Comparison of ENCODE assay signal across 8 cellular contexts in the genomic region with DNA sequence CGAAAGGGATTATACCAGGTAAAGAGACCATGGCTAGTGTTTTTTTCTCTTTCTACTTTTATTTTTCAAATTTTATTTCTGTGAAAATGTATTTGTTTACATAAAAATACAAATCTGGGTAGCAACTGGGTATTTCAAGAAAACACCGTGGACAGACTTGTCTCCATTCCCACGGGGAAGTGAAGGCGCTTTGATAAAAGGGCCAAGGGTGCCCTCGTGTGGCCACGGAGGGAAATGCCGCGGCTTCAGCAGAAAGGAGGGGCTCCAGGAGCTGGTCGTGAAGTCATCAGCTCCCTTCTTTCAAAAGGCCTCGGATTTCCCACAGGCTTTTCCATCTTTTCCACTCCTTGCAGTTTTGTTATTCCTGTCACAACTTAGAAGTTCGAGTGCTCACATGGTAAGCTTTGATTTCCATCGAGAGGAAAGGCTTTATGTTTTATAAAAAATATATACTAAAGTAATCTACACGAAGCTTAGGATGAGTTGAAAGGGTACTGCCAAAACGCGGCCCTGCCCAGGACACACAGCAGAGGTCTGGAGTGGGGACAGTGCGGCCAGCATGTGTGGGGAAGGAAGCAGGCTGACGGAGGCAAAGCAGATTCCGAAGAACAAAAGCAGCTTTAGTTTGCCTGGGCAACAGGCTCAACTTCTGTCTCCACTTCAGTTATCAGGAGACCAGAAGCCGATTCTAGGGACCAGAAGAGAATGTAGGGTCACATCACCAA. TPM values are rescaled to one million over a fixed set of nuclear protein-coding genes. Genes with fewer than 3 reads are reported as not detected.
A peak's percentile ranks its signal among the peaks of the same experiment; 100 is the strongest.
DNase-seq lines count a peak whose midpoint lies in the region; ATAC-seq and TF ChIP-seq lines count a peak whose summit lies in the region.

No MANE protein-coding gene starts in this region.

- H3K9me3 Mint-ChIP-seq in activated CD4-positive, alpha-beta memory T cell treated with anti-CD3 and anti-CD28 coated beads, Interleukin-2, amount 10 ng/mL, durations not matched to agents 7 days and 5 days: no peaks in the 10 kb centered on the region

- in situ Hi-C loops in HAP-1 (cut with MboI; ENCODE audit: low sequenced_read_pairs): no loop called here

- CTCF ChIA-PET in activated CD4-positive, alpha-beta memory T cell treated with anti-CD3 and anti-CD28 coated beads, Interleukin-2, amount 10 ng/mL, durations not matched to agents 7 days and 5 days (lab: Charles Lee): interaction anchor here (0.5 to 10.0 kb wide), 35 partner anchors 9 to 507 kb away, joined by 3 to 425 read pairs (median 4); partner anchors contain the start of genes MNT and TSR1

- peaks cover 2% of the 10 kb centered on the region for H3K4me1 Mint-ChIP-seq in activated CD4-positive, alpha-beta memory T cell treated with anti-CD3 and anti-CD28 coated beads, Interleukin-2, amount 10 ng/mL, durations not matched to agents 7 days and 5 days

- TF ChIP-seq CTCF in AG09319 (IDR thresholded peaks at IDR 0.05; ENCODE audit: low read depth, low read length): peak; percentile 94

- H3K27ac Mint-ChIP-seq in activated CD4-positive, alpha-beta memory T cell treated with anti-CD3 and anti-CD28 coated beads, Interleukin-2, amount 10 ng/mL, durations not matched to agents 7 days and 5 days: no peak overlapping the region

- no peaks in the 10 kb centered on the region for H3K36me3 Mint-ChIP-seq in activated CD4-positive, alpha-beta memory T cell treated with anti-CD3 and anti-CD28 coated beads, Interleukin-2, amount 10 ng/mL, durations not matched to agents 7 days and 5 days (ENCODE audit: low read depth)

- DNase-seq in AG09319 (ENCODE audit: extremely low read depth, low read depth): no peak
- DNase-seq in HAP-1 (ENCODE audit: low spot score in 2 of 2): peak; percentile 73 to 93
- DNase-seq in NCI-H748 treated with DMSO at 0.1 percent for 48 hours (lab: John Stamatoyannopoulos, UW): peak; percentile 76
- peak; percentile 88 for DNase-seq in activated CD4-positive, alpha-beta memory T cell treated with anti-CD3 and anti-CD28 coated beads, Interleukin-2, amount 10 ng/mL, durations not matched to agents 7 days and 5 days
- peak; percentile 94 for DNase-seq in ecto neural progenitor cell (ENCODE audit: low spot score)
- DNase-seq in medulla oblongata (ENCODE audit: extremely low spot score): peak; percentile 96
- DNase-seq in stimulated activated CD4-positive, alpha-beta T cell treated with anti-CD3 and anti-CD28 coated beads, TNF-alpha, amount 100 ng/mL, for 48 hours (ENCODE audit: low read depth in 3 of 3): peak; percentile 74 to 77 (median 74)

- no peak for ATAC-seq in GM19023 (IDR thresholded peaks at IDR 0.05; ENCODE audit: unreplicated experiment)

- no peaks in the 10 kb centered on the region for H3K27me3 Mint-ChIP-seq in activated CD4-positive, alpha-beta memory T cell treated with anti-CD3 and anti-CD28 coated beads, Interleukin-2, amount 10 ng/mL, durations not matched to agents 7 days and 5 days

- no peaks in the 10 kb centered on the region for H3K4me1 ChIP-seq in HAP-1

- H3K4me3 Mint-ChIP-seq in activated CD4-positive, alpha-beta memory T cell treated with anti-CD3 and anti-CD28 coated beads, Interleukin-2, amount 10 ng/mL, durations not matched to agents 7 days and 5 days: no peak overlapping the region

- peaks cover 47% of the 10 kb centered on the region for H3K36me3 ChIP-seq in HAP-1 (replicated peaks)

- POLR2A ChIA-PET in activated CD4-positive, alpha-beta memory T cell treated with anti-CD3 and anti-CD28 coated beads, Interleukin-2, amount 10 ng/mL, durations not matched to agents 7 days and 5 days (lab: Charles Lee): interaction anchor here (0.9 to 4.1 kb wide), 8 partner anchors 12 to 699 kb away, joined by 3 to 60 read pairs (median 6); partner anchors contain the start of genes METTL16, MNT, SGSM2 and TSR1

- H3K4me3 ChIP-seq in HAP-1: no peak overlapping the region

- no peaks in the 10 kb centered on the region for H3K27me3 ChIP-seq in HAP-1 (ENCODE audit: low read depth)

- H3K9me3 ChIP-seq in HAP-1: no peaks in the 10 kb centered on the region

RNA-seq across cellular contexts. Expression of gene MNT, which starts 15.3 kb away (rescaled TPM):
- total RNA-seq in activated CD4-positive, alpha-beta memory T cell treated with anti-CD3 and anti-CD28 coated beads, Interleukin-2, amount 10 ng/mL, durations not matched to agents 7 days and 5 days: 10 to 100 TPM; 29.1 to 29.9 TPM
